8 cellular contexts compared by ENCODE assay signal in genomic region chr1:74771913-74772515, GRCh38. TPM values are rescaled to one million over a fixed set of nuclear protein-coding genes. Genes with fewer than 3 reads are reported as not detected.
DNase-seq lines count a peak whose midpoint lies in the region; ATAC-seq and TF ChIP-seq lines count a peak whose summit lies in the region.

No MANE protein-coding gene starts in this region.

- H3K4me3 ChIP-seq in lung: no peak overlapping the region

- WGBS in lung, 2 donors: 27 to 30% methylated on average over 7 of the region's 7 CpGs

- ATAC-seq in GM19043 (IDR thresholded peaks at IDR 0.05; ENCODE audit: low read depth, unreplicated experiment): peak; percentile 75
- ATAC-seq in HG03469 (IDR thresholded peaks at IDR 0.05; ENCODE audit: unreplicated experiment): peak; percentile 80
- no peak for ATAC-seq in lung (ENCODE audit: insufficient read depth, low FRiP score)

- TF ChIP-seq CTCF in lung (IDR thresholded peaks at IDR 0.05; ENCODE audit: control extremely low read depth, extremely low read depth): peak; percentile 36

- H3K27me3 ChIP-seq in lung (ENCODE audit: control insufficient read depth, insufficient read depth): no peaks in the 10 kb centered on the region

- H3K9me3 ChIP-seq in lung (ENCODE audit: control insufficient read depth in 2 of 2, insufficient read depth in 1 of 2, low read length in 1 of 2): no peaks in the 10 kb centered on the region

- in situ Hi-C loops in T47D (cut with HindIII; ENCODE audit: low pct_unique_long_range_greater_than_20kb, low sequenced_read_pairs): no loop called here

- H3K4me1 ChIP-seq in lung (ENCODE audit: control insufficient read depth in 2 of 2, insufficient read depth in 2 of 2, low read length in 2 of 2): no peaks in the 10 kb centered on the region

- no peaks in the 10 kb centered on the region for H3K36me3 ChIP-seq in lung (ENCODE audit: control insufficient read depth in 2 of 2, insufficient read depth in 2 of 2, low read length in 2 of 2)

- DNase-seq in D341Med (ENCODE audit: low spot score): peak; percentile 25
- peak; percentile 65 for DNase-seq in NCI-H69 (lab: John Stamatoyannopoulos, UW)
- peak; percentile 4 to 61 for DNase-seq in T47D (ENCODE audit: low read depth in 1 of 2, low spot score in 1 of 2)
- no peak for DNase-seq in lung (ENCODE audit: low spot score)
- no peak for DNase-seq in stimulated activated CD4-positive, alpha-beta T cell treated with anti-CD3 and anti-CD28 coated beads, Interleukin-15, amount 100 ng/mL, for 24 hours
- DNase-seq in GOT3 (lab: John Stamatoyannopoulos, UW): no peak

- H3K27ac ChIP-seq in lung (ENCODE audit: low read depth in 1 of 2, low read length in 1 of 2): no peak overlapping the region

RNA-seq across cellular contexts. Expression of gene TYW3, which starts 39.1 kb away (rescaled TPM):
- total RNA-seq in lung: 10 to 100 TPM; 12.2 to 17.9 TPM
- 10 to 100 TPM in 1 of 2 donors, 1 to 10 TPM in 1; 8.3 to 20.9 TPM for polyA plus RNA-seq in lung

RNA-seq across cellular contexts. Expression of gene CRYZ, which starts 39.2 kb away (rescaled TPM):
- 10 to 100 TPM; 35.7 to 49.6 TPM for total RNA-seq in lung
- polyA plus RNA-seq in lung: 10 to 100 TPM; 10.9 to 55.9 TPM

Comparison
In these comparisons a context has a peak if more than half of its experiments do, and no peak if none do; other contexts are left out.
1. DNase-seq: peak in D341Med (single experiment), NCI-H69 (single experiment) and T47D (2 of 2); none in lung (single experiment), stimulated activated CD4-positive, alpha-beta T cell treated with anti-CD3 and anti-CD28 coated beads, Interleukin-15, amount 100 ng/mL, for 24 hours (single experiment) and GOT3 (single experiment).